1 cellular context compared by ENCODE assay signal in the genomic region with DNA sequence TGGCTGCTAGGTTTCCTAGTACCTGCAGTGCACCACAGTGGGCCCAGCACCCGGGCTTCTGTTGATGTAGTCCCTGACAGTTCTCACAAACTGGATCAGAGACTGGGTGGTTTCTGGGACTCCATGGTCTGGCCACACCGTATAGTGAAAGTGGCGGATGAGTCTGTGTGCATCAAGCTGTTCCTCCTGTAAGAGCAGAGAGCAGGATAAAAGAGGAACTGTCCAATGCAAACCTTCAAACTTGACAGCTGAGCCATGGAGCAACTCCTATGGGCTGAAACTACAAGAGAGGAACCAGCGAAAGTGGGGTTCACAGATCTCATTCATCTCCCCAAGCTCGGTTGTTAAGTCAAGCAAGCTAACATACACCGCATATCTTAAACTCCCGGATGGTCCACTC.
TF ChIP-seq lines count a peak whose summit lies in the region.

No MANE protein-coding gene starts in this region.

TF ChIP-seq in K562, 482 proteins besides CTCF, POLR2A, EP300 and RAD21:
- TF ChIP-seq SPI1 (IDR thresholded peaks at IDR 0.05; ENCODE audit: borderline replicate concordance, low read depth, low read length), result peak; percentile 37; the same call in 1 of the 2 replicates
- TF ChIP-seq CBX3 (IDR thresholded peaks at IDR 0.05; ENCODE audit: borderline replicate concordance in 1 of 2, low read length in 2 of 2), result no peak
- no peak for TF ChIP-seq ZNF586 (CRISPR knock-in tag; conservative IDR thresholded peaks at IDR 0.05)
